ENCODE assay signal across 24 cellular contexts in the genomic region with DNA sequence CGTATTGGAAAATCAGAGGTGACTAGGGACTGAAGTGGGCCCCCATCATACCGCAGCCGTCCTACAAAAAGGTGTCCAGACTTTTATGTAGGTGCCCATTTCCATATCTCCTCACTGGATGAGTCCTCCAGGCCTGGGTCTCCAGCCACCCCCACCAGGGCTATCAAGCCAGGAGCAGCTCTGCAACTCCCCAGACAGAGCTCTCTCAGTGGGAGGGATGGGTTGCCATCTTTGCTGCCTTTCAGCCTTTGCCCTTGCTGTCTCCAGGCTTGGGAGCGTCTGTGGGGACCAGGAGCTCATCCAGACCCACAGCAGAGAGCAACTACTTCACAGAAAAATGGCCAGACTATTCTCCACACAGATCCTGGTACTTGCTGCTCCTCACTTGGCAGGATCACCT.
"Had no signal": no experiment of that assay in that cellular context is flagged by ENCODE, and none has a peak within 500 bp of the region (broad histone marks: within the 10 kb centered on the region; RNA-seq: fewer than 3 reads in every experiment).

No MANE protein-coding gene starts in this region.

- H3K4me3 ChIP-seq: ovary, psoas muscle, right lobe of liver, sigmoid colon, stomach, thoracic aorta, thyroid gland, tibial nerve, upper lobe of left lung, uterus had no signal

- H3K9me3 ChIP-seq: ovary, psoas muscle, right lobe of liver, thoracic aorta, thyroid gland, uterus had no signal

- H3K27me3 ChIP-seq: ovary, right lobe of liver, sigmoid colon, stomach, thyroid gland, tibial nerve, upper lobe of left lung, uterus had no signal

- H3K9ac ChIP-seq: parathyroid adenoma had no signal

- ATAC-seq: naive thymus-derived CD8-positive, alpha-beta T cell; psoas muscle; right cardiac atrium; stimulated activated effector memory CD8-positive, alpha-beta T cell treated with anti-CD3 and anti-CD28 coated beads, Interleukin-12 subunit alpha, Interleukin-12 subunit beta, amount 100 ng/mL, for 72 hours; stimulated activated naive B cell treated with anti-CD40 and anti-IgM and Interleukin-4, amounts not matched to agents 10 μg/mL and 1 μg/mL and 100 μg/mL, for 72 hours had no signal

- H3K36me3 ChIP-seq: ovary, right lobe of liver, sigmoid colon, stomach, thoracic aorta, thyroid gland, tibial nerve, upper lobe of left lung, uterus had no signal

- H3K4me1 ChIP-seq: parathyroid adenoma, psoas muscle, right lobe of liver, sigmoid colon, stomach, thyroid gland, tibial nerve, upper lobe of left lung, uterus had no signal

- H3K27ac ChIP-seq: ovary, parathyroid adenoma, psoas muscle, right lobe of liver, sigmoid colon, stomach, thoracic aorta, thyroid gland, tibial nerve, upper lobe of left lung, uterus had no signal

- DNase-seq: naive thymus-derived CD8-positive, alpha-beta T cell; nephron progenitor cell; occipital lobe; ovary; psoas muscle; right cardiac atrium; right lobe of liver; sigmoid colon; small intestine; stimulated activated CD4-positive, alpha-beta T cell treated with anti-CD3 and anti-CD28 coated beads, Interleukin-15, amount 100 ng/mL, for 24 hours; stimulated activated CD4-positive, alpha-beta T cell treated with anti-CD3 and anti-CD28 coated beads, Interleukin-2, amount 100 ng/mL, for 24 hours; stimulated activated CD4-positive, alpha-beta T cell treated with anti-CD3 and anti-CD28 coated beads, Interleukin-2, amount 100 ng/mL, for 48 hours; stimulated activated CD4-positive, alpha-beta T cell treated with anti-CD3 and anti-CD28 coated beads, Interleukin-4, amount 100 ng/mL, for 24 hours; stimulated activated naive B cell treated with anti-CD40 and anti-IgM and Interleukin-4, amounts not matched to agents 10 μg/mL and 1 μg/mL and 100 μg/mL, for 72 hours; stimulated activated naive CD4-positive, alpha-beta T cell treated with Interleukin-2 at 50 U/mL for 16 hours; stomach; thyroid gland; trophoblast cell; upper lobe of left lung; uterus had no signal

- FAIRE-seq: small intestine had no signal

- H2AFZ ChIP-seq: parathyroid adenoma had no signal
